17 cellular contexts compared by ENCODE assay signal in genomic region chr3:42256135-42256819, GRCh38. TPM values are rescaled to one million over a fixed set of nuclear protein-coding genes. Genes with fewer than 3 reads are reported as not detected.
DNase-seq lines count a peak whose midpoint lies in the region; ATAC-seq and TF ChIP-seq lines count a peak whose summit lies in the region.
"Had no signal": no experiment of that assay in that cellular context is flagged by ENCODE, and none has a peak within 500 bp of the region (broad histone marks: within the 10 kb centered on the region; RNA-seq: fewer than 3 reads in every experiment).

No MANE protein-coding gene starts in this region.

- no peak overlapping the region for H3K4me3 Mint-ChIP-seq in activated T-cell treated with anti-CD3 and anti-CD28 coated beads, Interleukin-2, amount 50 U/mL, for 24 hours
- H3K4me3 Mint-ChIP-seq: activated B cell treated with CpG ODN at 0.5 μM for 24 hours, mesothelial cell of epicardium had no signal

- no peak overlapping the region for H3K23ac ChIP-seq in mesendoderm (ENCODE audit: low read length)

- H3K56ac ChIP-seq in mesendoderm (ENCODE audit: low read length), result no peak overlapping the region

- H3K4ac ChIP-seq in mesendoderm (ENCODE audit: low read depth, low read length), result no peak overlapping the region

- no peaks in the 10 kb centered on the region for H3K79me1 ChIP-seq in mesendoderm (ENCODE audit: low read length)

- H3K18ac ChIP-seq in mesendoderm (ENCODE audit: low read length), result no peak overlapping the region

- no peak overlapping the region for H2BK15ac ChIP-seq in mesendoderm (replicated peaks; ENCODE audit: low read depth)

- WGBS in mesendoderm (ENCODE audit: extremely low coverage, insufficient coverage, low lambda C conversion rate), result no CpG with 5 or more reads among the region's 1 CpG

- no peak overlapping the region for H4K8ac ChIP-seq in mesendoderm (ENCODE audit: low read depth, low read length)

- H2BK120ac ChIP-seq in mesendoderm (ENCODE audit: low read depth, low read length), result no peak overlapping the region

- no peak overlapping the region for H3K9ac ChIP-seq in mesendoderm (ENCODE audit: low read length)
- H3K9ac ChIP-seq: KMS-11 had no signal

- no peaks in the 10 kb centered on the region for H3K36me3 Mint-ChIP-seq in activated T-cell treated with anti-CD3 and anti-CD28 coated beads, Interleukin-2, amount 50 U/mL, for 24 hours (ENCODE audit: low read depth)
- H3K36me3 Mint-ChIP-seq: mesothelial cell of epicardium had no signal

- H3K36me3 ChIP-seq in SJCRH30 (no peaks in the 10 kb centered on the region), mesendoderm (ENCODE audit: control insufficient read depth, insufficient read depth, low read length) (no peaks in the 10 kb centered on the region)
- H3K36me3 ChIP-seq: pancreas, vagina had no signal

- no peak overlapping the region for H4K5ac ChIP-seq in mesendoderm (ENCODE audit: low read length)

- peak; percentile 83 for ATAC-seq in stimulated activated naive CD8-positive, alpha-beta T cell treated with anti-CD3 and anti-CD28 coated beads, Interleukin-15, Interleukin-2, amounts not matched to agents 100 U/mL and 50 U/mL, for 24 hours

- no peak for TF ChIP-seq CTCF in epithelial cell of proximal tubule (conservative IDR thresholded peaks at IDR 0.05; ENCODE audit: low read depth, low read length)

- H3K79me2 ChIP-seq in mesendoderm (ENCODE audit: control insufficient read depth, insufficient read depth, low read length), result no peaks in the 10 kb centered on the region

- no peaks in the 10 kb centered on the region for H3K27me3 ChIP-seq in SJCRH30
- no peaks in the 10 kb centered on the region for H3K27me3 ChIP-seq in mesendoderm (ENCODE audit: insufficient read depth, low read length, poor library complexity)
- H3K27me3 ChIP-seq: vagina had no signal

- H3K27ac Mint-ChIP-seq in activated T-cell treated with anti-CD3 and anti-CD28 coated beads, Interleukin-2, amount 50 U/mL, for 24 hours, result peak overlapping the region; percentile 4
- H3K27ac Mint-ChIP-seq: activated B cell treated with CpG ODN at 0.5 μM for 24 hours, mesothelial cell of epicardium had no signal

- H3K9me3 ChIP-seq in SJCRH30 (replicated peaks), result no peaks in the 10 kb centered on the region
- H3K9me3 ChIP-seq: pancreas, vagina had no signal

- H3K27me3 Mint-ChIP-seq in activated T-cell treated with anti-CD3 and anti-CD28 coated beads, Interleukin-2, amount 50 U/mL, for 24 hours, result peaks cover 43% of the 10 kb centered on the region

- H2AK5ac ChIP-seq in mesendoderm (ENCODE audit: low read length), result no peak overlapping the region

- H3K4me3 ChIP-seq in epithelial cell of proximal tubule (ENCODE audit: low read depth, low read length) (no peak overlapping the region), SJCRH30 (no peak overlapping the region), mesendoderm (ENCODE audit: low read length) (no peak overlapping the region)
- H3K4me3 ChIP-seq: pancreas, vagina had no signal

- H3K4me2 ChIP-seq in mesendoderm (ENCODE audit: low read length), result no peak overlapping the region
- H3K4me2 ChIP-seq: KMS-11 had no signal

- no peak overlapping the region for H2BK5ac ChIP-seq in mesendoderm (ENCODE audit: low read length)

- H3K9me3 Mint-ChIP-seq in activated T-cell treated with anti-CD3 and anti-CD28 coated beads, Interleukin-2, amount 50 U/mL, for 24 hours, result no peaks in the 10 kb centered on the region
- H3K9me3 Mint-ChIP-seq: mesothelial cell of epicardium had no signal

- peaks cover 14% of the 10 kb centered on the region for H3K4me1 Mint-ChIP-seq in activated T-cell treated with anti-CD3 and anti-CD28 coated beads, Interleukin-2, amount 50 U/mL, for 24 hours (ENCODE audit: low read depth)
- H3K4me1 Mint-ChIP-seq: activated B cell treated with CpG ODN at 0.5 μM for 24 hours, mesothelial cell of epicardium had no signal

- no peak for DNase-seq in activated T-cell treated with anti-CD3 and anti-CD28 coated beads, Interleukin-2, amount 50 U/mL, for 24 hours
- no peak for DNase-seq in activated T-cell treated with anti-CD3 and anti-CD28 coated beads for 4 hours
- DNase-seq in RPMI7951 (ENCODE audit: low read depth), result peak; percentile 74
- peak; percentile 30 for DNase-seq in epithelial cell of proximal tubule (ENCODE audit: low read depth)
- no peak for DNase-seq in stimulated activated naive CD8-positive, alpha-beta T cell treated with anti-CD3 and anti-CD28 coated beads, Interleukin-15, Interleukin-2, amounts not matched to agents 100 U/mL and 50 U/mL, for 24 hours
- no peak for DNase-seq in SJCRH30
- DNase-seq in mesendoderm, result no peak
- DNase-seq in KG1 (lab: John Stamatoyannopoulos, UW), result no peak
- DNase-seq: activated B cell treated with CpG ODN at 0.5 μM for 24 hours; caudate nucleus; NCI-H187; NCI-H748 treated with DMSO at 0.1 percent for 48 hours; pancreas; stimulated activated CD8-positive, alpha-beta memory T cell treated with anti-CD3 and anti-CD28 coated beads, Interleukin-4, amount 100 ng/mL, for 48 hours had no signal

- no peaks in the 10 kb centered on the region for H3K4me1 ChIP-seq in SJCRH30
- no peaks in the 10 kb centered on the region for H3K4me1 ChIP-seq in mesendoderm (ENCODE audit: control insufficient read depth, low read depth, low read length)
- H3K4me1 ChIP-seq: pancreas, vagina had no signal

- H3K27ac ChIP-seq in SJCRH30, result no peak overlapping the region
- no peak overlapping the region for H3K27ac ChIP-seq in mesendoderm (ENCODE audit: low read depth, low read length)
- H3K27ac ChIP-seq: KMS-11, pancreas, vagina had no signal

RNA-seq across cellular contexts. Expression of gene CCK, which starts 9.7 kb away (rescaled TPM):
- 1.6 and 7.7 TPM in 2 replicates for total RNA-seq in RPMI7951 (2014; rRNA removed; shearing (Covaris generic))
- 0.63 TPM in 1 of 2 replicates, not detected in the other for total RNA-seq in epithelial cell of proximal tubule
- not detected in 2 replicates for total RNA-seq in SJCRH30 (2014; rRNA removed; shearing (Covaris generic))
- polyA plus RNA-seq in mesendoderm (2013, experiment 1 of 2), result 0.86 TPM
- polyA plus RNA-seq in mesendoderm (2013, experiment 2 of 2), result 0.64 TPM
- total RNA-seq: activated B cell treated with CpG ODN at 0.5 μM for 24 hours, mesothelial cell of epicardium, vagina had no signal

Comparison
In these comparisons a context has a peak if more than half of its experiments do, and no peak if none do; other contexts are left out.
1. DNase-seq: peak in RPMI7951 (single experiment) and epithelial cell of proximal tubule (single experiment); none in activated T-cell treated with anti-CD3 and anti-CD28 coated beads, Interleukin-2, amount 50 U/mL, for 24 hours (single experiment), activated T-cell treated with anti-CD3 and anti-CD28 coated beads for 4 hours (single experiment), stimulated activated naive CD8-positive, alpha-beta T cell treated with anti-CD3 and anti-CD28 coated beads, Interleukin-15, Interleukin-2, amounts not matched to agents 100 U/mL and 50 U/mL, for 24 hours (single experiment), SJCRH30 (0 of 2), mesendoderm (single experiment) and KG1 (single experiment).